Comparison of ENCODE assay signal across 1 cellular context in the genomic region with DNA sequence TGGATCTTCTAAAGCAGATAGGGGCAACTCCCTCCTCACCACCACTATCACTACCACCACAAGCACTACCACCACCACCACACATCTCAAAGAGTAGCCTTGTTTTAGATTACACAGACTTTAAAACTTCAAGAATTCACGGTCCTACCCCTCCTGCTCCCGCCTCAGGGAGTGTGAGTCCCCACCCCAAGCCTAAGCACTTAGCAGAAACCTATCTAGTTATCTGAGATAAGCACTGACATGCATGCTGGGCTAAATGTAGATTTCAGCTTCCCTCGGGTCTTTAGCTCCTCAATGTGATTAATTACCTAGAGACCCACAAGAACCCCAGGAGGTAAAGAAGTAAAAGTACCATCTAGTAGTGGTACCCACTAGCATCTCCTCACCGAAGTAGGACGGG.
TF ChIP-seq lines count a peak whose summit lies in the region.

No MANE protein-coding gene starts in this region.

TF ChIP-seq in endothelial cell of umbilical vein, 7 proteins besides CTCF, POLR2A, EP300 and RAD21 (continued from another document):
- TF ChIP-seq FOS (IDR thresholded peaks at IDR 0.05; ENCODE audit: borderline replicate concordance, insufficient read depth, low read length) (no peak), MYC (IDR thresholded peaks at IDR 0.05; ENCODE audit: low read depth, low read length) (no peak), GATA2 (IDR thresholded peaks at IDR 0.05; ENCODE audit: insufficient read depth, insufficient read length, low read depth, low read length) (no peak), JUN (IDR thresholded peaks at IDR 0.05; ENCODE audit: borderline replicate concordance, insufficient read depth, insufficient read length, low read depth) (no peak), POLR2AphosphoS5 (IDR thresholded peaks at IDR 0.05; ENCODE audit: insufficient read depth, low read depth, low read length) (no peak)
